ENCODE assay signal across 19 cellular contexts in the genomic region with DNA sequence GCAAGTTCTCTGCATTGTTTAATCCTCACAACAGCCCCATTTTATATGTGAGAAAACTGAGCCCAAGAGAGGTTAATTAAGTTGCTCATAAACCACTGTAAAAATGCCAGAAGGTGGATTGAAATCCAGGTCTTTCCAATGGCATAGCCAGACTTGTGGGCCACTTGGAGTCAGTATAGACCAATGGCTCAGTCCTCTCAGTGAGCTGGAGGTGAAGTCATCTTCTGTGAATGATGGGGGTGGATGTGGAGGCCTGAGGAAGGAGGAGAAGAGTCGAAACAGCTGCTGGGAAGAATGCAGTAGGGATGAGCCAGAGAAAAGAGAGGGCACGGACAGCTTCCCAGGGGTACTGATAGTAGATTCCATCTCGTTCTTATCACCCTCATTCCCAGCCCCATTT.
DNase-seq lines count a peak whose midpoint lies in the region; ATAC-seq lines count a peak whose summit lies in the region.
"Had no signal": no experiment of that assay in that cellular context is flagged by ENCODE, and none has a peak within 500 bp of the region (broad histone marks: within the 10 kb centered on the region; RNA-seq: fewer than 3 reads in every experiment).

No MANE protein-coding gene starts in this region.

- no peaks in the 10 kb centered on the region for H3K9me3 ChIP-seq in skeletal muscle satellite cell (replicated peaks; ENCODE audit: low read length)
- H3K9me3 ChIP-seq: testis had no signal

- H3K4me2 ChIP-seq in skeletal muscle satellite cell (ENCODE audit: low read length), result peak overlapping the region; percentile 16

- peaks cover 24% of the 10 kb centered on the region for H3K4me1 ChIP-seq in skeletal muscle satellite cell (ENCODE audit: control insufficient read depth, insufficient read depth, low read length)
- H3K4me1 ChIP-seq: testis had no signal

- H3K36me3 ChIP-seq in skeletal muscle satellite cell (ENCODE audit: insufficient read depth, low read length), result no peaks in the 10 kb centered on the region

- DNase-seq in GM04504 (ENCODE audit: low read depth), result peak; percentile 58
- peak; percentile 53 for DNase-seq in RPMI7951 (ENCODE audit: low read depth)
- peak; percentile 62 for DNase-seq in fibroblast of peridontal ligament (ENCODE audit: extremely low read depth)
- DNase-seq in activated CD4-positive, CD25-positive, alpha-beta regulatory T cell treated with anti-CD3 and anti-CD28 coated beads, Interleukin-2, amount 50 U/mL, for 72 hours, result no peak
- DNase-seq in stimulated activated naive CD8-positive, alpha-beta T cell treated with anti-CD3 and anti-CD28 coated beads, Interleukin-15, Interleukin-2, amounts not matched to agents 100 U/mL and 50 U/mL, for 24 hours, result no peak
- DNase-seq: activated B cell treated with CpG ODN at 0.5 μM for 24 hours; activated gamma-delta T cell treated with Interleukin-2 at 50 U/mL for 16 hours; CD8-positive, alpha-beta memory T cell; foreskin melanocyte; Karpas-422; NCI-H1436 treated with DMSO at 0.1 percent for 48 hours; nephron progenitor cell; NK-92 treated with Interleukin-12 subunit alpha and Interleukin-12 subunit beta, amount 100 ng/mL, for 24 hours; stimulated activated CD4-positive, alpha-beta T cell treated with anti-CD3 and anti-CD28 coated beads, Interleukin-1b, Interleukin-23, amount 100 ng/mL, for 48 hours; T-helper 1 cell; testis had no signal

- no peak for ATAC-seq in stimulated activated naive CD8-positive, alpha-beta T cell treated with anti-CD3 and anti-CD28 coated beads, Interleukin-15, Interleukin-2, amounts not matched to agents 100 U/mL and 50 U/mL, for 24 hours
- no peak for ATAC-seq in HG03342 (IDR thresholded peaks at IDR 0.05; ENCODE audit: unreplicated experiment)

- H3K27me3 ChIP-seq in skeletal muscle satellite cell (ENCODE audit: control insufficient read depth, insufficient read depth, low read length), result peaks cover 2% of the 10 kb centered on the region
- H3K27me3 ChIP-seq: testis had no signal

- no peak overlapping the region for H3K9ac ChIP-seq in skeletal muscle satellite cell (ENCODE audit: low read depth, low read length)

- no peak overlapping the region for H3K4me3 ChIP-seq in skeletal muscle satellite cell (ENCODE audit: low read length)
- H3K4me3 ChIP-seq: lung, testis had no signal

Comparison
In these comparisons a context has a peak if more than half of its experiments do, and no peak if none do; other contexts are left out.
1. DNase-seq: peak in GM04504 (single experiment), RPMI7951 (single experiment) and fibroblast of peridontal ligament (single experiment); none in activated CD4-positive, CD25-positive, alpha-beta regulatory T cell treated with anti-CD3 and anti-CD28 coated beads, Interleukin-2, amount 50 U/mL, for 72 hours (single experiment) and stimulated activated naive CD8-positive, alpha-beta T cell treated with anti-CD3 and anti-CD28 coated beads, Interleukin-15, Interleukin-2, amounts not matched to agents 100 U/mL and 50 U/mL, for 24 hours (single experiment).